Comparison of ENCODE assay signal across 1 cellular context in the genomic region with DNA sequence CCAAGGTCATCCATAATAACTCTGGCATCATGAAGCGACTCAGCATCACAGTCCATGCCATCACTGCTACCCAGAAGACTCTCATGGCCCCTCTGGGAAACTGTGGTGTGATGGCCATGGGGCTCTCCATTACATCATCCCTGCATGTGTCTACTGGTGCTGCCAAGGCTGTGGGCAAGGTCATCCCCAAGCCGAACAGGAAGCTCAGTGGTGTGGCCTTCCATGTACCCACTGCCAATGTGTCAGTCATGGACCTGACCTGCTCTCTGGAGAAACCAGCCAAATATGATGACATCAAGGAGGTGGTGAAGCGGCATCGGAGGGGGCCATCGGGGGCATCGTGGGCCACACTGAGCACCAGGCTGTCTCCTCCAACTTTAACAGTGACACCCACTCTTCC.
TF ChIP-seq lines count a peak whose summit lies in the region.

No MANE protein-coding gene starts in this region.

TF ChIP-seq in SK-N-SH, 30 proteins besides CTCF, POLR2A, EP300 and RAD21 (continued from another document):
- TF ChIP-seq GATA2 (CRISPR knock-in tag; IDR thresholded peaks at IDR 0.05) (no peak), RCOR1 (IDR thresholded peaks at IDR 0.05; ENCODE audit: low read length) (no peak), SIN3A (IDR thresholded peaks at IDR 0.05; ENCODE audit: borderline replicate concordance, low read depth, low read length) (no peak), GABPA (IDR thresholded peaks at IDR 0.05; ENCODE audit: low read depth) (no peak), USF1 (IDR thresholded peaks at IDR 0.05; ENCODE audit: borderline replicate concordance, low read depth) (no peak), NFIC (IDR thresholded peaks at IDR 0.05; ENCODE audit: borderline replicate concordance) (no peak), JUND (IDR thresholded peaks at IDR 0.05) (no peak), NRF1 (IDR thresholded peaks at IDR 0.05; ENCODE audit: low read depth, low read length) (no peak)
- TF ChIP-seq, protein P1, sequence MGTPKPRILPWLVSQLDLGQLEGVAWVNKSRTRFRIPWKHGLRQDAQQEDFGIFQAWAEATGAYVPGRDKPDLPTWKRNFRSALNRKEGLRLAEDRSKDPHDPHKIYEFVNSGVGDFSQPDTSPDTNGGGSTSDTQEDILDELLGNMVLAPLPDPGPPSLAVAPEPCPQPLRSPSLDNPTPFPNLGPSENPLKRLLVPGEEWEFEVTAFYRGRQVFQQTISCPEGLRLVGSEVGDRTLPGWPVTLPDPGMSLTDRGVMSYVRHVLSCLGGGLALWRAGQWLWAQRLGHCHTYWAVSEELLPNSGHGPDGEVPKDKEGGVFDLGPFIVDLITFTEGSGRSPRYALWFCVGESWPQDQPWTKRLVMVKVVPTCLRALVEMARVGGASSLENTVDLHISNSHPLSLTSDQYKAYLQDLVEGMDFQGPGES (IDR thresholded peaks at IDR 0.05; ENCODE audit: low read depth, low read length) = no peak
